Comparison of ENCODE assay signal across 15 cellular contexts in the genomic region with DNA sequence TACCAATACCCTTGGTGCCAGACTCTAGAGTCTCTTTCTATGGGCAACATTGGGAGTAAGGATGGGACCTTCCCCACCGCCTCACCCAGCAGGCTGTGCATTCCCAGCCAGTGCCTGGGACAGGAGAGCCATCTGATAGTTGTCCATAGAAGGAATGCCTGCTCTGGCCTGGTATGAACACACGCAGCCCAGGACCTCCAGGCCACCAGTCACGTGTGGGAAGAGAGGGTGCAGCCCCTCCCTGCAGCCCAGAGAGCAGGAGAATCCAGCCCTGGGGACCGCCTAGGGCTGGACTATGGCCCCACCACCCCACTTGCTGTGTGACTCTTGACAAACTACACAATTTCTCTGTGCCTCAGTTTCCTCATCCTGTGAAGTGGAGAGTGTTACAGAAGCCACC.
"Had no signal": no experiment of that assay in that cellular context is flagged by ENCODE, and none has a peak within 500 bp of the region (broad histone marks: within the 10 kb centered on the region; RNA-seq: fewer than 3 reads in every experiment).

No MANE protein-coding gene starts in this region.

- H3K4me3 ChIP-seq: esophagus muscularis mucosa, ovary, suprapubic skin had no signal

- H3K4me1 ChIP-seq: suprapubic skin had no signal

- H3K27ac ChIP-seq: esophagus muscularis mucosa, ovary, suprapubic skin had no signal

- H3K36me3 ChIP-seq: esophagus muscularis mucosa, ovary, suprapubic skin had no signal

- DNase-seq: activated CD4-positive, alpha-beta T cell treated with anti-CD3 and anti-CD28 coated beads, Interleukin-2, amount 10 ng/mL, durations not matched to agents 24 days and 14 days; activated CD4-positive, CD25-positive, alpha-beta regulatory T cell; activated naive CD4-positive, alpha-beta T cell; activated naive CD8-positive, alpha-beta T cell treated with anti-CD3 and anti-CD28 coated beads, Interleukin-2, amount 10 ng/mL, durations not matched to agents 7 days and 5 days; cortex of kidney; effector CD4-positive, alpha-beta T cell; islet precursor cell; ovary; stimulated activated CD4-positive, alpha-beta T cell treated with anti-CD3 and anti-CD28 coated beads, Interleukin-4, amount 100 ng/mL, for 4 hours; stimulated activated CD8-positive, alpha-beta memory T cell treated with anti-CD3 and anti-CD28 coated beads, Interleukin-4, amount 100 ng/mL, for 48 hours; stimulated activated naive CD4-positive, alpha-beta T cell treated with Interleukin-2 at 50 U/mL for 16 hours had no signal

- H3K27me3 ChIP-seq: esophagus muscularis mucosa, ovary, suprapubic skin had no signal

- H3K9me3 ChIP-seq: esophagus muscularis mucosa, ovary, suprapubic skin had no signal

- ATAC-seq: left lobe of liver; naive thymus-derived CD8-positive, alpha-beta T cell had no signal
